In genomic region chr14:26389646-26390508, GRCh38 we compare ENCODE assay signal across 3 cellular contexts.
A peak's percentile ranks its signal among the peaks of the same experiment; 100 is the strongest.
TF ChIP-seq lines count a peak whose summit lies in the region.

No MANE protein-coding gene starts in this region.

TF ChIP-seq in A549, 52 proteins besides CTCF, POLR2A, EP300 and RAD21:
- TF ChIP-seq MAFK (IDR thresholded peaks at IDR 0.05; ENCODE audit: partially characterized antibody) (peak; percentile 21), ELK1 (IDR thresholded peaks at IDR 0.05; ENCODE audit: low read depth, low read length) (no peak)

TF ChIP-seq in HEK293, 187 proteins besides CTCF, POLR2A, EP300 and RAD21:
- TF ChIP-seq PRDM6 (tag by site-specific recombination; IDR thresholded peaks at IDR 0.05) = peak; percentile 56
- TF ChIP-seq IKZF3 (tag by site-specific recombination; IDR thresholded peaks at IDR 0.05) = 0 out of 2 replicates have a peak, but pooled peaks have one; percentile 15
- peak; percentile 91 for TF ChIP-seq OSR2 (tag by site-specific recombination; IDR thresholded peaks at IDR 0.05)
- TF ChIP-seq MZF1 (tag by site-specific recombination; IDR thresholded peaks at IDR 0.05; ENCODE audit: borderline replicate concordance) = no peak
- no peak for TF ChIP-seq ZNF664 (tag by site-specific recombination; IDR thresholded peaks at IDR 0.05)
- TF ChIP-seq ZNF311 (tag by site-specific recombination; IDR thresholded peaks at IDR 0.05; ENCODE audit: borderline replicate concordance) = no peak
- peak; percentile 97 for TF ChIP-seq SCRT2 (tag by site-specific recombination; IDR thresholded peaks at IDR 0.05)
- peak; percentile 96 for TF ChIP-seq SCRT1 (tag by site-specific recombination; IDR thresholded peaks at IDR 0.05; ENCODE audit: borderline replicate concordance)
- TF ChIP-seq ZNF561 (tag by site-specific recombination; IDR thresholded peaks at IDR 0.05; ENCODE audit: borderline replicate concordance) = 0 out of 2 replicates have a peak, but pooled peaks have one; percentile 40
- peak; percentile 46; the same call in 1 of the 2 replicates for TF ChIP-seq ZNF843 (tag by site-specific recombination; IDR thresholded peaks at IDR 0.05)
- peak; percentile 73; the same call in 1 of the 2 replicates for TF ChIP-seq ZNF394 (tag by site-specific recombination; IDR thresholded peaks at IDR 0.05; ENCODE audit: borderline replicate concordance)
- peak; percentile 82 for TF ChIP-seq FEZF1 (tag by site-specific recombination; IDR thresholded peaks at IDR 0.05)
- 0 out of 2 replicates have a peak, but pooled peaks have one; percentile 37 for TF ChIP-seq ZNF10 (tag by site-specific recombination; IDR thresholded peaks at IDR 0.05)
- peak; percentile 59 for TF ChIP-seq WT1 (tag by site-specific recombination; IDR thresholded peaks at IDR 0.05)

TF ChIP-seq in H1, 55 proteins besides CTCF, POLR2A, EP300 and RAD21:
- no peak for TF ChIP-seq ATF3 (IDR thresholded peaks at IDR 0.05; ENCODE audit: insufficient read depth, low read depth, low read length)
- TF ChIP-seq SUZ12 (IDR thresholded peaks at IDR 0.05; ENCODE audit: low read length) = no peak
- TF ChIP-seq BRCA1 (IDR thresholded peaks at IDR 0.05; ENCODE audit: low read depth, low read length) = no peak
- TF ChIP-seq CTBP2 (IDR thresholded peaks at IDR 0.05; ENCODE audit: borderline replicate concordance, insufficient read depth, insufficient read length, low read length) = no peak
- TF ChIP-seq SRF (IDR thresholded peaks at IDR 0.05; ENCODE audit: low read depth, low read length) = no peak
- TF ChIP-seq CBX8 (IDR thresholded peaks at IDR 0.05; ENCODE audit: borderline replicate concordance, low read depth, low read length) = no peak
- no peak for TF ChIP-seq E2F6 (IDR thresholded peaks at IDR 0.05)
- TF ChIP-seq CREB1 (IDR thresholded peaks at IDR 0.05) = no peak
- no peak for TF ChIP-seq NRF1 (IDR thresholded peaks at IDR 0.05; ENCODE audit: low read depth, low read length)
- TF ChIP-seq SP2 (IDR thresholded peaks at IDR 0.05; ENCODE audit: low read length) = no peak
- no peak for TF ChIP-seq MAFK (IDR thresholded peaks at IDR 0.05; ENCODE audit: low read depth, low read length)
- no peak for TF ChIP-seq EGR1 (IDR thresholded peaks at IDR 0.05; ENCODE audit: borderline replicate concordance, low read depth, low read length)
